In the genomic region with DNA sequence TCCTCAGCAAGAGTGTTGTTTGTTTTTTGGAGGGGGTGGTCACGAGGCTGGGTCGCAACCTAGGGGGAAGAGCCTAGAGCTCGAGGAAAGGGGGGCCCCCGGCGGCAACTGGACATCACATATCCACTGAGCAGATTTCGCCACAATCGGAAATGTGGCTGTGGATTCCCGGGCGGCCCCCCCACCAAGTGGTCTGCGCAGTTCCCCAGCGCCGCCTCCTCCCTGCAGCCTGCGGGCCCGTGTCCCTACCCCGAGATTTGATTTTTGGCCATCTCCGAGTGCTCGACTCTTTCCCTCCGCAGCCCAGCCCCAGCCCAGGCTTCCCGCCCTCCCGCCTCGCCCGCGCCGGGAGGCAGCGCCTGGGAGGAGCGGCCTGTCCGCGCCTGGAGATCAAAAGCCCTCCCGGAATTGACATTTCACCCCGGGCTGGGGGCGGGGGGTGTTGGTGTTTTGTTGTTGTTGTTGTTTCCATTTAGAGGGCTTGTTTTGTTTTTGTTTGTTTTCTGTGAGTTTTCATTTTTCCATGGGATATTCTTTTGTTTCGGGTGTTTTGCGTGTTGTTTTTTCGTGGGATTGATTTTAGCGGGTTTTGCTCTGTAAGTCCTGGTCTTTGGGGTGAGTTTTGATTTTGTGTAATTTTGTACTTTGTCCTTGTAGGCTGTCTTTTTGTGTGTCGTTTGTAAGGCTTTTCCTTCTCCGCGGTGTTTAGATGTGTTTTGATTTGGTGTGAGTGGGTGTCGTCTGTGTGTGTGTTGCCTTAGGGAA, we compare ENCODE assay signal across 8 cellular contexts. TPM values are rescaled to one million over a fixed set of nuclear protein-coding genes. Genes with fewer than 3 reads are reported as not detected.
A peak's percentile ranks its signal among the peaks of the same experiment; 100 is the strongest.
DNase-seq lines count a peak whose midpoint lies in the region; ATAC-seq, FAIRE-seq and TF ChIP-seq lines count a peak whose summit lies in the region.

No MANE protein-coding gene starts in this region.

- no peak for TF ChIP-seq EP300 in A549 (IDR thresholded peaks at IDR 0.05)

- no peak for TF ChIP-seq POLR2A in A549 (IDR thresholded peaks at IDR 0.05; ENCODE audit: low read length)

- peak in 1 of 2 experiments; percentile 58; a peak in 3 of 6 replicates for ATAC-seq in A549
- no peak for ATAC-seq in T-helper 17 cell

- FAIRE-seq in A549 (lab: Jason Lieb, UNC) (no peak), D721Med (lab: Jason Lieb, UNC) (no peak)

- H3K4me2 ChIP-seq in A549, result peak overlapping the region; percentile 97

- H3K4me1 Mint-ChIP-seq in T-helper 17 cell, result peaks cover 19% of the 10 kb centered on the region

- H3K4me3 Mint-ChIP-seq in T-helper 17 cell, result peak overlapping the region; percentile 89

- DNase-seq in A549 (ENCODE audit: low read depth in 1 of 2, low spot score in 1 of 2) (no peak), GM12864 (ENCODE audit: low read depth) (no peak), T-helper 17 cell (no peak), D721Med (ENCODE audit: insufficient read length, low spot score) (no peak), A172 (ENCODE audit: low spot score) (no peak), NK-92 (lab: John Stamatoyannopoulos, UW; ENCODE audit: unreplicated experiment) (no peak), mesenteric fat pad (ENCODE audit: low spot score) (no peak)

- peak overlapping the region; percentile 43 for H3K27ac Mint-ChIP-seq in T-helper 17 cell

- 13% methylated on average over 34 of the region's 39 CpGs for WGBS in A549 (ENCODE audit: missing lambda C conversion rate)

- peaks cover 12% of the 10 kb centered on the region for H3K36me3 Mint-ChIP-seq in T-helper 17 cell (ENCODE audit: low read depth)

- peaks cover 81% of the 10 kb centered on the region for H3K27me3 Mint-ChIP-seq in T-helper 17 cell

- TF ChIP-seq CTCF in A549 (IDR thresholded peaks at IDR 0.05) (no peak), GM12864 (IDR thresholded peaks at IDR 0.05; ENCODE audit: low read depth, low read length, missing control alignments) (no peak), D721Med (IDR thresholded peaks at IDR 0.05; ENCODE audit: insufficient read depth, missing control alignments) (no peak)

- no peak overlapping the region for H3K27ac ChIP-seq in A549

- TF ChIP-seq RAD21 in A549 (conservative IDR thresholded peaks at IDR 0.05 in 1 of 2, IDR thresholded peaks at IDR 0.05 in 1 of 2), result no peak

- H3K4me1 ChIP-seq in A549, result peaks cover 19% of the 10 kb centered on the region

- CTCF ChIA-PET in A549 (lab: Yijun Ruan, JAX), result interaction anchor here (0.8 to 2.8 kb wide), 6 partner anchors 11 to 287 kb away, joined by 3 to 9 read pairs (median 3); no protein-coding TSS in a partner anchor

- no peaks in the 10 kb centered on the region for H3K9me3 ChIP-seq in A549
- peaks cover 2% of the 10 kb centered on the region for H3K9me3 ChIP-seq in T-helper 17 cell (ENCODE audit: control insufficient read depth, low read length, poor library complexity, severe bottlenecking)
- no peaks in the 10 kb centered on the region for H3K9me3 ChIP-seq in iPS-18c (ENCODE audit: control insufficient read depth, insufficient read depth, low read length)

- POLR2A ChIA-PET in A549 (lab: Yijun Ruan, JAX), result no interaction called here

- H3K4me3 ChIP-seq in A549 (peak overlapping the region; percentile 50), GM12864 (ENCODE audit: low read depth, low read length) (peak overlapping the region; percentile 62), iPS-18c (ENCODE audit: insufficient read depth, low read depth, low read length) (peak overlapping the region; percentile 62)

TF ChIP-seq in A549, 52 proteins besides CTCF, POLR2A, EP300 and RAD21:
- TF ChIP-seq ZFP36 (IDR thresholded peaks at IDR 0.05; ENCODE audit: borderline replicate concordance, partially characterized antibody), result peak; percentile 42
- no peak for TF ChIP-seq NR3C1 (IDR thresholded peaks at IDR 0.05)
- TF ChIP-seq CBX8 (IDR thresholded peaks at IDR 0.05), result peak; percentile 99
- no peak for TF ChIP-seq BHLHE40 (IDR thresholded peaks at IDR 0.05; ENCODE audit: low read depth, low read length)
- TF ChIP-seq RNF2 (IDR thresholded peaks at IDR 0.05; ENCODE audit: borderline replicate concordance, low read depth), result peak; percentile 100
- no peak for TF ChIP-seq PHF8 (IDR thresholded peaks at IDR 0.05; ENCODE audit: borderline replicate concordance, low read depth)
- no peak for TF ChIP-seq EHF (CRISPR knock-in tag; IDR thresholded peaks at IDR 0.05)
- TF ChIP-seq POLR2AphosphoS2 (conservative IDR thresholded peaks at IDR 0.05; ENCODE audit: low read length), result no peak
- no peak for TF ChIP-seq MAZ (IDR thresholded peaks at IDR 0.05; ENCODE audit: borderline replicate concordance, low read depth, low read length)

RNA-seq across cellular contexts. Expression of a gene that starts 1.6 kb away (rescaled TPM):
- not detected in 2 replicates for polyA plus RNA-seq in A549 (2011; rRNA removed)
- polyA plus RNA-seq in A549 (2012; cell fraction: cytosol; rRNA removed), result 0.01 TPM in 1 of 2 replicates, not detected in the other
- polyA plus RNA-seq in A549 (2012; cell fraction: nucleus; rRNA removed), result 0.01 TPM in 1 of 2 replicates, not detected in the other
- polyA plus RNA-seq in A549 (2017; fragmentation: RNase III; extraction: RNeasy Plus Mini Kit Qiagen cat#74134 plus additional on column Dnase treatment), result not detected in 3 replicates
- polyA minus RNA-seq in A549 (2011; rRNA and poly(A)+ RNA removed), result not detected in 2 replicates
- total RNA-seq in T-helper 17 cell, result 10 to 100 TPM in 1 of 2 donors, not detected in 1; 10.1 TPM
- total RNA-seq in A172 (2014; rRNA removed; shearing (Covaris generic)), result 0.03 TPM in 1 of 2 replicates, not detected in the other
- total RNA-seq in mesenteric fat pad, result 0.06 TPM
